Comparison of ENCODE assay signal across 10 cellular contexts in the genomic region with DNA sequence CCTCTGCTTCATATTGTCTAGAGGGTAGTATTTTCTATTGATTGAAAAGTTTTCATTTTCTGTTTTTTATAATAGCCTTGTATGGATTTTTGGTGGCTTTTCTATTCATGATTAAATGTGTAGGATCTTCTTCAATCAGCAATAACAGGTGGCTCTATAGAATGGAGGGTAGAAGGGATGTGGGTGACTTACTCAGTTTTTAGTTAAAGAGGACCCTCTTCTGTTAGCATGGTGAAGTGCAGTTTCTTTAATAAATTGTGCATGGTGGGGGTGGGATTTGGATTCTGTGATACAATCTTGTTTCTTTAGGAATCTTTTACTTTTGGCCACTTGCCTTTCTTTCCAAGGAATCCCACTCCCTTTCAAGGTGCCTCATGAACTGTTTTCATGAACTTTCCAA.
DNase-seq lines count a peak whose midpoint lies in the region; ATAC-seq and TF ChIP-seq lines count a peak whose summit lies in the region.
"Had no signal": no experiment of that assay in that cellular context is flagged by ENCODE, and none has a peak within 500 bp of the region (broad histone marks: within the 10 kb centered on the region; RNA-seq: fewer than 3 reads in every experiment).

No MANE protein-coding gene starts in this region.

- H3K4me3 ChIP-seq in astrocyte of the spinal cord (ENCODE audit: low read depth, low read length) (no peak overlapping the region), neural progenitor cell (no peak overlapping the region), neuronal stem cell (ENCODE audit: low read length in 2 of 2) (no peak overlapping the region)
- H3K4me3 ChIP-seq: BLaER1 treated with 17β-estradiol and CSF1 and Interleukin-3, amounts not matched to agents 10 nM and 100 nM; lung had no signal

- no peak overlapping the region for H4K8ac ChIP-seq in neuronal stem cell (ENCODE audit: low read depth, low read length)

- no peak overlapping the region for H2BK12ac ChIP-seq in neuronal stem cell (ENCODE audit: low read length)

- peaks cover 36% of the 10 kb centered on the region for H3K79me2 ChIP-seq in neural progenitor cell (ENCODE audit: low read depth)

- TF ChIP-seq CTCF in astrocyte of the spinal cord (IDR thresholded peaks at IDR 0.05; ENCODE audit: low read depth, low read length) (peak; percentile 38), neural progenitor cell (IDR thresholded peaks at IDR 0.05) (peak; percentile 63)

- in situ Hi-C loops in astrocyte of the spinal cord (cut with HindIII; ENCODE audit: low sequenced_read_pairs): no loop called here

- peaks cover 10% of the 10 kb centered on the region for H3K79me1 ChIP-seq in neuronal stem cell (ENCODE audit: low read depth, low read length)

- H3K27me3 ChIP-seq in neural progenitor cell (no peaks in the 10 kb centered on the region), neuronal stem cell (ENCODE audit: control insufficient read depth in 3 of 3, insufficient read depth in 3 of 3, low read depth in 1 of 3, low read length in 3 of 3) (no peaks in the 10 kb centered on the region)
- H3K27me3 ChIP-seq: BLaER1 treated with 17β-estradiol and CSF1 and Interleukin-3, amounts not matched to agents 10 nM and 100 nM had no signal

- H2AK5ac ChIP-seq in neuronal stem cell (ENCODE audit: low read depth, low read length): no peak overlapping the region

- peaks cover 6% of the 10 kb centered on the region for H4K20me1 ChIP-seq in neural progenitor cell (ENCODE audit: low read depth)

- H3K4me1 ChIP-seq in neural progenitor cell: peaks cover 9% of the 10 kb centered on the region
- peaks cover 0 to 2% of the 10 kb centered on the region in 2 donors for H3K4me1 ChIP-seq in neuronal stem cell (ENCODE audit: control insufficient read depth in 2 of 2, insufficient read depth in 1 of 2, low read depth in 1 of 2, low read length in 2 of 2)

- no peaks in the 10 kb centered on the region for H3K9me3 Mint-ChIP-seq in neural progenitor cell

- H2BK15ac ChIP-seq in neuronal stem cell (ENCODE audit: low read length): no peak overlapping the region

- H4K91ac ChIP-seq in neuronal stem cell (ENCODE audit: low read depth, low read length, poor library complexity): no peak overlapping the region

- no peaks in the 10 kb centered on the region for H3K9me3 ChIP-seq in neural progenitor cell (ENCODE audit: low read depth)
- H3K9me3 ChIP-seq in neuronal stem cell (replicated peaks in 1 of 2; ENCODE audit: control insufficient read depth in 2 of 2, insufficient read depth in 1 of 2, low read depth in 1 of 2, low read length in 2 of 2): no peaks in the 10 kb centered on the region
- H3K9me3 ChIP-seq: BLaER1 treated with 17β-estradiol and CSF1 and Interleukin-3, amounts not matched to agents 10 nM and 100 nM had no signal

- peaks cover 7% of the 10 kb centered on the region for H3K36me3 Mint-ChIP-seq in neural progenitor cell

- H3K36me3 ChIP-seq in neural progenitor cell: no peaks in the 10 kb centered on the region
- peaks cover 0 to 2% of the 10 kb centered on the region in 2 donors for H3K36me3 ChIP-seq in neuronal stem cell (replicated peaks in 1 of 2; ENCODE audit: control insufficient read depth in 2 of 2, insufficient read depth in 2 of 2, low read length in 2 of 2)
- H3K36me3 ChIP-seq: BLaER1 treated with 17β-estradiol and CSF1 and Interleukin-3, amounts not matched to agents 10 nM and 100 nM had no signal

- no peak for ATAC-seq in GM18907 (IDR thresholded peaks at IDR 0.05; ENCODE audit: unreplicated experiment)

- no peak overlapping the region for H3K14ac ChIP-seq in neuronal stem cell (ENCODE audit: low read length)

- no peak overlapping the region for H3K18ac ChIP-seq in neuronal stem cell (ENCODE audit: low read length)

- H3K4me2 ChIP-seq in neural progenitor cell (peak overlapping the region; percentile 6), neuronal stem cell (ENCODE audit: insufficient read depth, low read length, poor library complexity, severe bottlenecking) (no peak overlapping the region)

- H2BK5ac ChIP-seq in neuronal stem cell (ENCODE audit: low read length): no peak overlapping the region

- H3K9ac ChIP-seq in neural progenitor cell: no peak overlapping the region
- no peak overlapping the region for H3K9ac ChIP-seq in neuronal stem cell (ENCODE audit: low read depth, low read length, poor library complexity)
- H3K9ac ChIP-seq: BLaER1 treated with 17β-estradiol and CSF1 and Interleukin-3, amounts not matched to agents 10 nM and 100 nM had no signal

- no peak overlapping the region for H3K23ac ChIP-seq in neuronal stem cell (ENCODE audit: low read depth, low read length, poor library complexity)

- H3K4me1 Mint-ChIP-seq in neural progenitor cell: peaks cover 23% of the 10 kb centered on the region

- no peak overlapping the region for H2BK120ac ChIP-seq in neuronal stem cell (ENCODE audit: low read depth, low read length)

- peak; percentile 26 for DNase-seq in NCI-H1092 treated with DMSO at 0.1 percent for 48 hours (lab: John Stamatoyannopoulos, UW)
- no peak for DNase-seq in NCI-H1092 (lab: John Stamatoyannopoulos, UW)
- peak; percentile 33 for DNase-seq in M059J (ENCODE audit: low read depth)
- peak; percentile 35 for DNase-seq in astrocyte of the spinal cord (ENCODE audit: low read depth, low spot score)
- peak; percentile 46 for DNase-seq in neural progenitor cell (ENCODE audit: low spot score)
- DNase-seq in neuronal stem cell (ENCODE audit: low spot score): no peak
- DNase-seq in kidney tubule cell (ENCODE audit: low spot score): no peak

- H2AFZ ChIP-seq in neural progenitor cell (replicated peaks) (no peak overlapping the region), neuronal stem cell (ENCODE audit: low read length) (no peak overlapping the region)

- no peak overlapping the region for H3K4me3 Mint-ChIP-seq in neural progenitor cell

- no peaks in the 10 kb centered on the region for H3K27me3 Mint-ChIP-seq in neural progenitor cell (ENCODE audit: insufficient read depth, low read depth)

- no peak overlapping the region for H3K27ac Mint-ChIP-seq in neural progenitor cell

- H3K27ac ChIP-seq in neural progenitor cell (no peak overlapping the region), neuronal stem cell (replicated peaks; ENCODE audit: low read length) (no peak overlapping the region)
- H3K27ac ChIP-seq: BLaER1 treated with 17β-estradiol and CSF1 and Interleukin-3, amounts not matched to agents 10 nM and 100 nM had no signal

- peaks cover 26% of the 10 kb centered on the region for H3F3A ChIP-seq in neural progenitor cell (ENCODE audit: low read depth)

- no peak overlapping the region for H3K4ac ChIP-seq in neuronal stem cell (ENCODE audit: low read length)

Comparison
In these comparisons a context has a peak if more than half of its experiments do, and no peak if none do; other contexts are left out.
1. DNase-seq: peak in NCI-H1092 treated with DMSO at 0.1 percent for 48 hours (single experiment), M059J (single experiment), astrocyte of the spinal cord (single experiment) and neural progenitor cell (single experiment); none in NCI-H1092 (single experiment), neuronal stem cell (single experiment) and kidney tubule cell (single experiment).